Comparison of ENCODE assay signal across 1 cellular context in genomic region chr20:36150847-36151539, GRCh38.
TF ChIP-seq lines count a peak whose summit lies in the region.

No MANE protein-coding gene starts in this region.

TF ChIP-seq in HepG2, 621 proteins besides CTCF, POLR2A, EP300 and RAD21 (continued from another document and continues in another):
- TF ChIP-seq KAT8 (CRISPR knock-in tag; IDR thresholded peaks at IDR 0.05) (peak; percentile 60; the same call in 1 of the 2 replicates), GZF1 (CRISPR knock-in tag; IDR thresholded peaks at IDR 0.05) (0 out of 2 replicates have a peak, but pooled peaks have one; percentile 42), GABPB1 (CRISPR knock-in tag; IDR thresholded peaks at IDR 0.05) (peak; percentile 69), E2F1 (CRISPR knock-in tag; IDR thresholded peaks at IDR 0.05) (0 out of 2 replicates have a peak, but pooled peaks have one; percentile 46), JUND (CRISPR knock-in tag; IDR thresholded peaks at IDR 0.05) (peak; percentile 52; the same call in 1 of the 2 replicates), TFDP1 (CRISPR knock-in tag; IDR thresholded peaks at IDR 0.05; ENCODE audit: borderline replicate concordance) (0 out of 2 replicates have a peak, but pooled peaks have one; percentile 31), HIC2 (CRISPR knock-in tag; IDR thresholded peaks at IDR 0.05; ENCODE audit: low read depth) (peak; percentile 42; the same call in 1 of the 2 replicates), ZBTB38 (CRISPR knock-in tag; IDR thresholded peaks at IDR 0.05) (peak; percentile 70), ZNF3 (CRISPR knock-in tag; IDR thresholded peaks at IDR 0.05) (peak; percentile 66; the same call in 1 of the 2 replicates), ASH2L (IDR thresholded peaks at IDR 0.05; ENCODE audit: insufficient read length, low read depth, low read length) (peak; percentile 50), PAXIP1 (CRISPR knock-in tag; conservative IDR thresholded peaks at IDR 0.05) (peak; percentile 99), SP5 (CRISPR knock-in tag; IDR thresholded peaks at IDR 0.05; ENCODE audit: borderline replicate concordance, low read depth) (peak; percentile 76), ZFP37 (CRISPR knock-in tag; IDR thresholded peaks at IDR 0.05; ENCODE audit: borderline replicate concordance) (peak; percentile 44; the same call in 1 of the 2 replicates), ZBTB7B (CRISPR knock-in tag; IDR thresholded peaks at IDR 0.05) (peak; percentile 99), E2F5 (CRISPR knock-in tag; conservative IDR thresholded peaks at IDR 0.05) (no peak), NFE2 (CRISPR knock-in tag; IDR thresholded peaks at IDR 0.05) (0 out of 2 replicates have a peak, but pooled peaks have one; percentile 13), ZBTB49 (CRISPR knock-in tag; IDR thresholded peaks at IDR 0.05; ENCODE audit: borderline replicate concordance) (peak; percentile 13; the same call in 1 of the 2 replicates), ZBTB20 (CRISPR knock-in tag; IDR thresholded peaks at IDR 0.05; ENCODE audit: borderline replicate concordance, low read depth) (peak; percentile 90), RFX1 (IDR thresholded peaks at IDR 0.05) (no peak), HNF4G (IDR thresholded peaks at IDR 0.05; ENCODE audit: borderline replicate concordance, low read depth, low read length) (peak; percentile 67; the same call in 1 of the 2 replicates), HNF4G (CRISPR knock-in tag; IDR thresholded peaks at IDR 0.05; ENCODE audit: borderline replicate concordance, low read depth) (peak; percentile 76; the same call in 1 of the 2 replicates), TAF15 (IDR thresholded peaks at IDR 0.05; ENCODE audit: low read depth, low read length, poor library complexity, severe bottlenecking) (no peak), TGIF2 (CRISPR knock-in tag; IDR thresholded peaks at IDR 0.05) (no peak), KDM6A (CRISPR knock-in tag; IDR thresholded peaks at IDR 0.05; ENCODE audit: low read depth) (peak; percentile 87), TCF12 (IDR thresholded peaks at IDR 0.05) (no peak), TCF12 (CRISPR knock-in tag; IDR thresholded peaks at IDR 0.05) (no peak), ZBTB40 (IDR thresholded peaks at IDR 0.05) (no peak), ZBTB40 (CRISPR knock-in tag; IDR thresholded peaks at IDR 0.05) (0 out of 2 replicates have a peak, but pooled peaks have one; percentile 38), ZNF775 (CRISPR knock-in tag; IDR thresholded peaks at IDR 0.05; ENCODE audit: borderline replicate concordance) (no peak), SP2 (CRISPR knock-in tag; IDR thresholded peaks at IDR 0.05) (no peak), ZNF274 (CRISPR knock-in tag; IDR thresholded peaks at IDR 0.05) (no peak), ZNF501 (CRISPR knock-in tag; IDR thresholded peaks at IDR 0.05) (peak; percentile 88), ZNF143 (CRISPR knock-in tag; IDR thresholded peaks at IDR 0.05) (peak; percentile 36; the same call in 1 of the 2 replicates), TRIM24 (CRISPR knock-in tag; IDR thresholded peaks at IDR 0.05) (no peak), ZKSCAN1 (IDR thresholded peaks at IDR 0.05; ENCODE audit: low read length) (no peak), STAT6 (CRISPR knock-in tag; IDR thresholded peaks at IDR 0.05; ENCODE audit: borderline replicate concordance) (no peak)
